ENCODE assay signal across 11 cellular contexts in the genomic region with DNA sequence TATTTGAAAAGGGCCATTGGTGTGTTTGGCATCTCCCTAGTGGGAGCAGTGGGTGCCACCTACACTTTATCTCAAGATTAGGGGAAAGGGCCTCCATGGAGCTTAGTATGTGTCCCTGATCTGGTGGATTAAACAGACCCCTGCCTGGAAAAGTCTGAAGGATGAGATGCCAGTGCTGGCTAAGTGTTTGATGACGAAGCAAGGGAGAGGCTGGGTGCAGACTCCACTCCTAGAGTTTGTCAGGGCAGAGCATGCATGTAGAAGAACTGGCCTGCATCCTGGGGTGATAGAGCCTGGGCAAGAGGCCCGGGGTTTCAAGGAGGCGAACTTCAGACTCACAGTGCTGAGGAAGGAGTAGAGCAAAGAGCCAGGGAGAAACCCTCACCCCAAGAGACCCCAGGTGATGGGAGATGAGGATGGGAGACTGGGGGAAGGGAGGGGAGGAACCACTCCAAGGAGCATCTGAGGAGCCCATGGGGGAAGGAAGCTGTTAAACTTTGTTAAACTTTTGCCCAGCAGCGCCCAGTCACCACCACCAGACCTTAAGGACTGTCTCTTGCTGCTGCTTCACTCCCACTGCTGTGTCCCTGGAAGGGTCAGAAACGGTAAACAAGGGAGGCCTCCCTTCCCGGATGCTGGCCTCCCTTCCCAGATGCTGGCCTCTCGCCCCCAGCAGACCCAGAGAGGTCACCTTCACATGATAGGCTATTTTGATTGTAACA.
A peak's percentile ranks its signal among the peaks of the same experiment; 100 is the strongest.
DNase-seq lines count a peak whose midpoint lies in the region; ATAC-seq, FAIRE-seq and TF ChIP-seq lines count a peak whose summit lies in the region.
"Had no signal": no experiment of that assay in that cellular context is flagged by ENCODE, and none has a peak within 500 bp of the region (broad histone marks: within the 10 kb centered on the region; RNA-seq: fewer than 3 reads in every experiment).

No MANE protein-coding gene starts in this region.

- POLR2A ChIA-PET in PC-3 (lab: Charles Lee; ENCODE audit: unreplicated experiment) = no interaction called here

- no peaks in the 10 kb centered on the region for H3F3A ChIP-seq in PC-3 (ENCODE audit: low read length, unreplicated experiment)

- no peaks in the 10 kb centered on the region for H3K9me3 ChIP-seq in PC-3 (ENCODE audit: low read length)
- H3K9me3 ChIP-seq: MG63 had no signal

- TF ChIP-seq POLR2A in GM12892 (IDR thresholded peaks at IDR 0.05; ENCODE audit: low read depth, low read length) = no peak

- peaks cover 23% of the 10 kb centered on the region for H3K36me3 ChIP-seq in PC-3 (ENCODE audit: low read depth, low read length)

- H3K4me1 ChIP-seq in PC-3 (ENCODE audit: insufficient read depth, low read length) = peaks cover 21% of the 10 kb centered on the region

- no peaks in the 10 kb centered on the region for H4K20me1 ChIP-seq in PC-3 (ENCODE audit: low read length)

- H3K4me3 ChIP-seq in PC-3 (ENCODE audit: low read length) (no peak overlapping the region), fibroblast of the aortic adventitia (ENCODE audit: low read depth, low read length) (no peak overlapping the region)
- H3K4me3 ChIP-seq: MG63 had no signal

- ATAC-seq in PC-3 = no peak
- peak; percentile 4 for ATAC-seq in sciatic nerve
- ATAC-seq in HG03354 (IDR thresholded peaks at IDR 0.05; ENCODE audit: poor library complexity, severe bottlenecking, unreplicated experiment) = no peak
- no peak for ATAC-seq in HG03135 (IDR thresholded peaks at IDR 0.05; ENCODE audit: unreplicated experiment)

- H3K79me2 ChIP-seq in PC-3 (ENCODE audit: low read length) = no peaks in the 10 kb centered on the region

- no peak for DNase-seq in GM12892 (ENCODE audit: insufficient read length)
- no peak for DNase-seq in PC-3
- peak; percentile 58 for DNase-seq in fibroblast of the aortic adventitia (ENCODE audit: low read depth)
- DNase-seq in sciatic nerve (ENCODE audit: low spot score) = no peak
- no peak for DNase-seq in NCI-H2081 (lab: John Stamatoyannopoulos, UW)
- no peak for DNase-seq in stimulated activated naive CD4-positive, alpha-beta T cell (lab: John Stamatoyannopoulos, UW)
- DNase-seq: kidney glomerular epithelial cell, MG63 had no signal

- intact Hi-C loops in PC-3 (cut with micrococcal nuclease) (no loop called here), sciatic nerve (cut with DNase I) (no loop called here)

- H3K4me2 ChIP-seq in PC-3 (ENCODE audit: low read length) = no peak overlapping the region

- no peaks in the 10 kb centered on the region for H3K27me3 ChIP-seq in PC-3 (ENCODE audit: low read length)
- H3K27me3 ChIP-seq: MG63 had no signal

- no TSS peak for BruUV-seq in PC-3 (replicated peaks; lab: Mats Ljungman, UMichigan)

- CTCF ChIA-PET in PC-3 (lab: Charles Lee) = no interaction called here

- H3K9ac ChIP-seq in PC-3 (ENCODE audit: low read length) = no peak overlapping the region

- peak; percentile 42 for FAIRE-seq in GM12892 (lab: Jason Lieb, UNC)
- FAIRE-seq: bronchial epithelial cell had no signal

- peak overlapping the region; percentile 15; the same call in 1 of the 2 replicates for H3K27ac ChIP-seq in PC-3 (ENCODE audit: low read length)

- TF ChIP-seq CTCF in PC-3 (conservative IDR thresholded peaks at IDR 0.05; ENCODE audit: low read depth, low read length) = no peak
- TF ChIP-seq CTCF in fibroblast of the aortic adventitia (IDR thresholded peaks at IDR 0.05; ENCODE audit: insufficient read depth, low read length) = no peak

- H2AFZ ChIP-seq in PC-3 (ENCODE audit: low read length) = no peak overlapping the region

- no peaks in the 10 kb centered on the region for H3K9me2 ChIP-seq in PC-3 (replicated peaks; ENCODE audit: low read length)
